9 cellular contexts compared by ENCODE assay signal in the genomic region with DNA sequence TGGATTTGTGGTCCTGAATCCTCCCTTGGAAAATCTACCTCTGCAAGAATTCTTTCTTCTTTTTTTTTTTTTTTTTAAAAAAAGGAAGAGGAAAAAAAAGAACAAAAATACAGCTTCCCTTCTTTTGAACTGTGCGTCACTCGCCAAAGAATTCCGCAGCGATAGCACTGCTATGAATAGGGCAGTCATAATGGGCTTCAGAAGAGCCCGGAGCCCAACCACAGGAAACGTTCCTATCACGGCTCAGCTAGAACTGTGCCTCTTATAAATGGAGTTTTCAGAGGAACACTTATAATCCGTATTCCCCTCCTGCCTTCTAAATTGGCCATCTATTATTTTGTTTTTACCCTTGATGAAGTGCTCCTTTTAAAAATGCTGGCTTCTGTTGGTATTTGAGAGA.
A peak's percentile ranks its signal among the peaks of the same experiment; 100 is the strongest.
DNase-seq lines count a peak whose midpoint lies in the region; ATAC-seq and TF ChIP-seq lines count a peak whose summit lies in the region.
"Had no signal": no experiment of that assay in that cellular context is flagged by ENCODE, and none has a peak within 500 bp of the region (broad histone marks: within the 10 kb centered on the region; RNA-seq: fewer than 3 reads in every experiment).

No MANE protein-coding gene starts in this region.

- TF ChIP-seq POLR2A in GM18505 (IDR thresholded peaks at IDR 0.05; ENCODE audit: borderline replicate concordance, extremely low read depth, insufficient read depth, insufficient read length), result no peak

- intact Hi-C loops in posterior vena cava (cut with DNase I), result loop anchor here in 1 of 2 donors (10.0 kb wide), 1 partner anchor 201 kb away; no protein-coding TSS in a partner anchor

- H3K4me3 ChIP-seq in WI38 (ENCODE audit: low read depth, low read length), result peak overlapping the region; percentile 26

- peak; percentile 59 for DNase-seq in EH (ENCODE audit: low read depth)
- peak; percentile 54 for DNase-seq in glomerular endothelial cell (ENCODE audit: extremely low read depth, low read depth, low spot score)
- DNase-seq in posterior vena cava (ENCODE audit: low spot score), result peak; percentile 89
- DNase-seq in DMS79 treated with DMSO at 0.1 percent for 48 hours (lab: John Stamatoyannopoulos, UW), result no peak
- DNase-seq: activated B cell treated with CpG ODN at 0.5 μM for 24 hours had no signal

- no peak for TF ChIP-seq CTCF in WI38 (IDR thresholded peaks at IDR 0.05; ENCODE audit: low read depth, low read length)

- ATAC-seq in GM21447 (IDR thresholded peaks at IDR 0.05; ENCODE audit: unreplicated experiment) (no peak), GM18505 (IDR thresholded peaks at IDR 0.05; ENCODE audit: unreplicated experiment) (no peak), GM21723 (IDR thresholded peaks at IDR 0.05; ENCODE audit: unreplicated experiment) (no peak)
